In the genomic region with DNA sequence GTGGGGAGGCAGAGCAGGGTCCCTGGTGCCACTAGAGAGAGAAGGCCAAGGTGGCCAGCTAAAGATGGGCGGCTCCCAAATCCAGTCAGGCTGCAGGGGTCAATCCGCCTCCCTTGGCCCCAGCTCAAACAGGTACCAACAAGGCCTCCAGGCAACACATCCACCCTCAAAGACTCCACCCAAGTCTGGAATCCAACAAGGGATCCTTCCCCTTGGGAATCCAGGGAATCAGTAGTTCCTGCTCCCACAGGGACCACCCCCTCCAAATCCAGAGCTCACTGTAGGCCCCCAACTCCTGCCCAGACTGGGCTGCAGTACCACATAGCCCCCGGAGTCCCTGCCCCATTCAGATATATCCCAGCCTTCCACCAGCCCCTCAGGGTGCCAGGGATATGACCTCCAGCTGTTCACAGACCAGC, we compare ENCODE assay signal across 9 cellular contexts. TPM values are rescaled to one million over a fixed set of nuclear protein-coding genes. Genes with fewer than 3 reads are reported as not detected.
DNase-seq lines count a peak whose midpoint lies in the region; ATAC-seq, FAIRE-seq and TF ChIP-seq lines count a peak whose summit lies in the region.
"Had no signal": no experiment of that assay in that cellular context is flagged by ENCODE, and none has a peak within 500 bp of the region (broad histone marks: within the 10 kb centered on the region; RNA-seq: fewer than 3 reads in every experiment).

No MANE protein-coding gene starts in this region.

- FAIRE-seq in pancreas (lab: Jason Lieb, UNC): no peak
- FAIRE-seq: TTC549 had no signal

- peak overlapping the region; percentile 95 to 100 (median 100) for H3K4me2 ChIP-seq in BLaER1 treated with 17β-estradiol and CSF1 and Interleukin-3, amounts not matched to agents 10 nM and 100 nM

- intact Hi-C loops in Panc1 (cut with micrococcal nuclease; ENCODE audit: unreplicated experiment) (no loop called here), pancreas (cut with DNase I) (no loop called here)

- no peaks in the 10 kb centered on the region for H3K27me3 ChIP-seq in BLaER1 treated with 17β-estradiol and CSF1 and Interleukin-3, amounts not matched to agents 10 nM and 100 nM
- no peaks in the 10 kb centered on the region for H3K27me3 ChIP-seq in Panc1 (ENCODE audit: control insufficient read depth, insufficient read depth, low read length)
- no peaks in the 10 kb centered on the region for H3K27me3 ChIP-seq in esophagus (ENCODE audit: control insufficient read depth in 1 of 2, insufficient read depth in 2 of 2, low read length in 2 of 2)
- no peaks in the 10 kb centered on the region for H3K27me3 ChIP-seq in pancreas

- peaks cover 22 to 35% (median 29%) of the 10 kb centered on the region in 11 experiments; a peak in 21 of 22 replicates for H3K36me3 ChIP-seq in BLaER1 treated with 17β-estradiol and CSF1 and Interleukin-3, amounts not matched to agents 10 nM and 100 nM
- H3K36me3 ChIP-seq in Panc1 (ENCODE audit: control insufficient read depth, insufficient read depth, low read length): no peaks in the 10 kb centered on the region; the same call in 1 of the 2 replicates
- peaks cover 0 to 7% of the 10 kb centered on the region in 2 donors for H3K36me3 ChIP-seq in esophagus (ENCODE audit: control insufficient read depth in 2 of 2, insufficient read depth in 2 of 2, low read length in 1 of 2)
- H3K36me3 ChIP-seq in pancreas: peaks cover 0 to 15% (median 9%) of the 10 kb centered on the region in 3 donors

- peak overlapping the region; percentile 45 to 96 (median 68); a peak in 21 of 22 replicates for H3K9ac ChIP-seq in BLaER1 treated with 17β-estradiol and CSF1 and Interleukin-3, amounts not matched to agents 10 nM and 100 nM

- peaks cover 49 to 62% (median 53%) of the 10 kb centered on the region in 10 experiments for H3K4me1 ChIP-seq in BLaER1 treated with 17β-estradiol and CSF1 and Interleukin-3, amounts not matched to agents 10 nM and 100 nM
- H3K4me1 ChIP-seq in Panc1 (ENCODE audit: control insufficient read depth, insufficient read depth, low read length) (peaks cover 34% of the 10 kb centered on the region), esophagus (ENCODE audit: control insufficient read depth in 2 of 2, insufficient read depth in 2 of 2, low read length in 1 of 2) (peaks cover 6 to 24% of the 10 kb centered on the region in 2 donors), pancreas (peaks cover 0 to 16% (median 0%) of the 10 kb centered on the region in 3 donors)

- TF ChIP-seq CTCF in Panc1 (IDR thresholded peaks at IDR 0.05) (no peak), pancreas (IDR thresholded peaks at IDR 0.05) (no peak)

- DNase-seq in Panc1 (ENCODE audit: low read depth, low spot score) (no peak), pancreas (no peak), NCI-H2107 treated with DMSO at 0.1 percent for 48 hours (lab: John Stamatoyannopoulos, UW; ENCODE audit: unreplicated experiment) (no peak)

- H3K27ac ChIP-seq in BLaER1 treated with 17β-estradiol and CSF1 and Interleukin-3, amounts not matched to agents 10 nM and 100 nM: peak overlapping the region in 10 of 11 experiments; percentile 25 to 89 (median 52); a peak in 17 of 22 replicates
- H3K27ac ChIP-seq in Panc1 (ENCODE audit: low read length): peak overlapping the region; percentile 84
- peak overlapping the region; percentile 96 to 99 for H3K27ac ChIP-seq in esophagus (ENCODE audit: low read depth in 2 of 2, low read length in 1 of 2)
- H3K27ac ChIP-seq in pancreas: peak overlapping the region; percentile 42 to 97 (median 94)

- CTCF ChIA-PET in Panc1 (lab: Charles Lee): no interaction called here

- WGBS in esophagus, 2 donors: 44 to 50% methylated on average over 3 of the region's 3 CpGs
- WGBS in pancreas, 2 donors: 62 to 74% methylated on average over 3 of the region's 3 CpGs

- H4K20me1 ChIP-seq in BLaER1 treated with 17β-estradiol and CSF1 and Interleukin-3, amounts not matched to agents 10 nM and 100 nM: peaks cover 34 to 63% (median 48%) of the 10 kb centered on the region in 11 experiments; a peak in 21 of 22 replicates

- POLR2A ChIA-PET in Panc1 (lab: Charles Lee): interaction anchor here (0.6 kb wide), 1 partner anchor 90 kb away, joined by 13 read pairs; no protein-coding TSS in a partner anchor

- ATAC-seq in Panc1 (no peak), pancreas (no peak), GM21619 (IDR thresholded peaks at IDR 0.05; ENCODE audit: unreplicated experiment) (no peak), HG02588 (IDR thresholded peaks at IDR 0.05; ENCODE audit: unreplicated experiment) (no peak), HG02571 (IDR thresholded peaks at IDR 0.05; ENCODE audit: unreplicated experiment) (no peak)

- H3K4me3 ChIP-seq in BLaER1 treated with 17β-estradiol and CSF1 and Interleukin-3, amounts not matched to agents 10 nM and 100 nM: peak overlapping the region; percentile 4 to 99 (median 98); a peak in 17 of 20 replicates
- H3K4me3 ChIP-seq in Panc1 (ENCODE audit: low read depth in 2 of 2, low read length in 2 of 2) (peak overlapping the region; percentile 11 to 66; a peak in 3 of 4 replicates), esophagus (ENCODE audit: low read depth in 1 of 2, low read length in 2 of 2) (no peak overlapping the region), pancreas (peak overlapping the region in 1 of 4 donors; percentile 96)

- BruUV-seq in Panc1 (replicated peaks; lab: Mats Ljungman, UMichigan): TSS peak; percentile 53

- in situ Hi-C loops in Panc1 (cut with HindIII; ENCODE audit: low pct_unique_long_range_greater_than_20kb, low sequenced_read_pairs): no loop called here

- no peaks in the 10 kb centered on the region for H3K9me3 ChIP-seq in BLaER1 treated with 17β-estradiol and CSF1 and Interleukin-3, amounts not matched to agents 10 nM and 100 nM (replicated peaks in 1 of 11)
- H3K9me3 ChIP-seq in Panc1 (ENCODE audit: control insufficient read depth, insufficient read depth, low read depth, low read length) (no peaks in the 10 kb centered on the region), esophagus (ENCODE audit: control insufficient read depth in 2 of 2, insufficient read depth in 1 of 2, low read depth in 1 of 2, low read length in 1 of 2) (no peaks in the 10 kb centered on the region), pancreas (no peaks in the 10 kb centered on the region)

RNA-seq across cellular contexts. Expression of gene ERF, which starts 3.3 kb away (rescaled TPM):
- total RNA-seq in Panc1 (2021; ENCODE audit: unreplicated experiment): 85.7 TPM
- 70.6 TPM for polyA plus RNA-seq in Panc1 (2012; ENCODE audit: insufficient read length)
- polyA plus RNA-seq in esophagus: 10 to 100 TPM; 19.5 to 29.6 TPM
- 10 to 100 TPM; 20.5 to 29.2 (median 22.2) TPM for total RNA-seq in pancreas
- 10 to 100 TPM; 36.6 to 48.5 TPM for polyA plus RNA-seq in pancreas

RNA-seq across cellular contexts. Expression of gene GSK3A, which starts 9.2 kb away (rescaled TPM):
- 46.0 TPM for total RNA-seq in Panc1 (2021; ENCODE audit: unreplicated experiment)
- polyA plus RNA-seq in Panc1 (2012; ENCODE audit: insufficient read length): 65.7 TPM
- 10 to 100 TPM; 32.9 TPM for polyA plus RNA-seq in esophagus
- total RNA-seq in pancreas: 10 to 100 TPM in 5 of 6 donors, 1 to 10 TPM in 1; 9.9 to 19.4 (median 14.5) TPM
- 10 to 100 TPM; 25.7 to 27.6 TPM for polyA plus RNA-seq in pancreas

RNA-seq across cellular contexts. Expression of gene CIC, which starts 17.5 kb away (rescaled TPM):
- total RNA-seq in Panc1 (2021; ENCODE audit: unreplicated experiment): 67.4 TPM
- polyA plus RNA-seq in Panc1 (2012; ENCODE audit: insufficient read length): 49.9 TPM
- 10 to 100 TPM; 20.6 to 35.2 TPM for polyA plus RNA-seq in esophagus
- 10 to 100 TPM; 27.7 to 37.6 (median 32.0) TPM for total RNA-seq in pancreas
- 10 to 100 TPM; 47.1 to 65.0 TPM for polyA plus RNA-seq in pancreas

RNA-seq across cellular contexts. Expression of gene ZNF526, which starts 31.5 kb away (rescaled TPM):
- total RNA-seq in Panc1 (2021; ENCODE audit: unreplicated experiment): 10.5 TPM
- polyA plus RNA-seq in Panc1 (2012; ENCODE audit: insufficient read length): 8.4 TPM
- polyA plus RNA-seq in esophagus: 1 to 10 TPM; 2.3 to 3.6 TPM
- 1 to 10 TPM; 5.0 to 7.5 (median 6.2) TPM for total RNA-seq in pancreas
- polyA plus RNA-seq in pancreas: 1 to 10 TPM; 2.4 to 3.9 TPM

RNA-seq across cellular contexts. Expression of gene DEDD2, which starts 34.1 kb away (rescaled TPM):
- 13.2 TPM for total RNA-seq in Panc1 (2021; ENCODE audit: unreplicated experiment)
- polyA plus RNA-seq in Panc1 (2012; ENCODE audit: insufficient read length): 18.1 TPM
- polyA plus RNA-seq in esophagus: 10 to 100 TPM; 20.7 to 21.9 TPM
- total RNA-seq in pancreas: 10 to 100 TPM in 5 of 6 donors, 1 to 10 TPM in 1; 9.7 to 17.8 (median 12.8) TPM
- polyA plus RNA-seq in pancreas: 10 to 100 TPM; 22.3 to 25.4 TPM

Comparison
In these comparisons a context has a peak if more than half of its experiments do, and no peak if none do; other contexts are left out.
1. H3K4me3 ChIP-seq: peak in BLaER1 treated with 17β-estradiol and CSF1 and Interleukin-3, amounts not matched to agents 10 nM and 100 nM (10 of 10) and Panc1 (2 of 2); none in esophagus (0 of 2).
2. Peak in every context shown above with its lines, with median percentiles within 50 percentile points of each other: H3K27ac ChIP-seq.